ENCODE assay signal across 18 cellular contexts in the genomic region with DNA sequence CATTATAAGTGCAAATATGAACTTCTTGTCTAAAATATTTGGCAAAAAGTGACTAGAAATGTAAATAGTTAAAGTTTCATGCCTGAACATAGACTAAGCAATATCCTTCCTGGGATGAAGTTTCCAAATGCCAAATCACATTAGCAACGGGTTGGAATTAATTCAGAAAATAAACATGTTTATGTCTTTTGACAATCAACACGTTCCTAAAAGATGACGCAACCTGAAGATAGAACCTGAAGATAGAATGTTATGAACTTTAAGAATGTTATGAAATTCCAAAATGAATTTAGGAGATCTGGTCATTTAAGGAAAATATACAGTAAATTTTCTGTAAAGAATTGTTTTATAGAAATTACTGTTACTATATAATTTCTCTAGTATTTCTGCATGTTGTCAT. TPM values are rescaled to one million over a fixed set of nuclear protein-coding genes. Genes with fewer than 3 reads are reported as not detected.
DNase-seq lines count a peak whose midpoint lies in the region; ATAC-seq, FAIRE-seq and TF ChIP-seq lines count a peak whose summit lies in the region.
"Had no signal": no experiment of that assay in that cellular context is flagged by ENCODE, and none has a peak within 500 bp of the region (broad histone marks: within the 10 kb centered on the region; RNA-seq: fewer than 3 reads in every experiment).

No MANE protein-coding gene starts in this region.

- no peaks in the 10 kb centered on the region for H3K9me1 ChIP-seq in K562 (ENCODE audit: control insufficient read depth, insufficient read depth, low read length)

- H3K27ac ChIP-seq in HepG2 (ENCODE audit: extremely low read length, insufficient read depth, low read length) = no peak overlapping the region
- H3K27ac ChIP-seq in right lobe of liver = no peak overlapping the region
- no peak overlapping the region for H3K27ac ChIP-seq in K562 (ENCODE audit: extremely low read depth, low read depth, low read length)
- no peak overlapping the region for H3K27ac ChIP-seq in fibroblast of lung (ENCODE audit: insufficient read depth, low read length)
- peak overlapping the region; percentile 52 for H3K27ac ChIP-seq in suprapubic skin
- H3K27ac ChIP-seq: C4-2B had no signal

- POLR2A ChIA-PET in HepG2 (lab: Yijun Ruan, JAX) = no interaction called here
- POLR2A ChIA-PET in K562 (lab: Yijun Ruan, JAX) = interaction anchor here (1.1 kb wide), 1 partner anchor 13 kb away, joined by 4 read pairs; no protein-coding TSS in a partner anchor

- TF ChIP-seq CTCF in HepG2 (CRISPR knock-in tag; IDR thresholded peaks at IDR 0.05) = no peak
- TF ChIP-seq CTCF in right lobe of liver (IDR thresholded peaks at IDR 0.05) = no peak
- TF ChIP-seq CTCF in K562 (IDR thresholded peaks at IDR 0.05 in 2 of 3, conservative IDR thresholded peaks at IDR 0.05 in 1 of 3; ENCODE audit: insufficient read depth in 2 of 3, low read depth in 1 of 3, low read length in 3 of 3) = no peak
- TF ChIP-seq CTCF in fibroblast of lung (conservative IDR thresholded peaks at IDR 0.05 in 1 of 2, IDR thresholded peaks at IDR 0.05 in 1 of 2; ENCODE audit: low read depth in 1 of 2, low read length in 2 of 2) = no peak
- TF ChIP-seq CTCF in suprapubic skin (IDR thresholded peaks at IDR 0.05) = no peak
- TF ChIP-seq CTCF in GM13976 (IDR thresholded peaks at IDR 0.05; ENCODE audit: borderline replicate concordance, control extremely low read depth, extremely low read depth, insufficient read depth, missing control alignments) = no peak

- BruUV-seq in HepG2 (replicated peaks; lab: Mats Ljungman, UMichigan) = no TSS peak
- no TSS peak for BruUV-seq in K562 (replicated peaks; lab: Mats Ljungman, UMichigan)

- TF ChIP-seq EP300 in HepG2 (IDR thresholded peaks at IDR 0.05; ENCODE audit: low read depth in 2 of 2, low read length in 2 of 2) = no peak
- TF ChIP-seq EP300 in HepG2 (CRISPR knock-in tag; IDR thresholded peaks at IDR 0.05; ENCODE audit: borderline replicate concordance) = no peak
- TF ChIP-seq EP300 in K562 (IDR thresholded peaks at IDR 0.05; ENCODE audit: low read length) = no peak
- TF ChIP-seq EP300 in suprapubic skin (IDR thresholded peaks at IDR 0.05) = no peak

- no peak for TF ChIP-seq RAD21 in HepG2 (CRISPR knock-in tag; IDR thresholded peaks at IDR 0.05)
- TF ChIP-seq RAD21 in K562 (CRISPR knock-in tag; conservative IDR thresholded peaks at IDR 0.05 in 1 of 2, IDR thresholded peaks at IDR 0.05 in 1 of 2) = no peak

- H2AFZ ChIP-seq in HepG2 (ENCODE audit: low read length) (no peak overlapping the region), K562 (ENCODE audit: low read depth, low read length) (no peak overlapping the region), fibroblast of lung (ENCODE audit: low read length) (no peak overlapping the region)

- WGBS in HepG2 (ENCODE audit: low lambda C conversion rate) = 25% methylated on average over 3 of the region's 3 CpGs
- WGBS in right lobe of liver (ENCODE audit: insufficient coverage, low coverage, low lambda C conversion rate, missing lambda C conversion rate) = 52% methylated on average over 3 of the region's 3 CpGs
- WGBS in K562 (ENCODE audit: insufficient coverage, low coverage, missing lambda C conversion rate) = 41% methylated on average over 3 of the region's 3 CpGs
- WGBS in suprapubic skin = 48% methylated on average over 3 of the region's 3 CpGs

- H3K27me3 ChIP-seq in HepG2 (ENCODE audit: control insufficient read depth in 1 of 2, insufficient read depth in 2 of 2, low read length in 2 of 2) = no peaks in the 10 kb centered on the region; a peak in 1 of 5 replicates
- no peaks in the 10 kb centered on the region for H3K27me3 ChIP-seq in right lobe of liver
- no peaks in the 10 kb centered on the region for H3K27me3 ChIP-seq in K562 (ENCODE audit: control insufficient read depth in 2 of 2, insufficient read depth in 2 of 2, low read length in 2 of 2)
- no peaks in the 10 kb centered on the region for H3K27me3 ChIP-seq in fibroblast of lung (ENCODE audit: control insufficient read depth, insufficient read depth, low read length)
- no peaks in the 10 kb centered on the region for H3K27me3 ChIP-seq in suprapubic skin

- intact Hi-C loops in HepG2 (cut with micrococcal nuclease; ENCODE audit: unreplicated experiment) (no loop called here), right lobe of liver (cut with DNase I) (no loop called here), K562 (cut with micrococcal nuclease) (no loop called here), left colon (cut with DNase I, micrococcal nuclease) (no loop called here)

- H3K36me3 ChIP-seq in HepG2 (replicated peaks in 1 of 2; ENCODE audit: control insufficient read depth in 1 of 2, insufficient read depth in 2 of 2, low read length in 2 of 2) (no peaks in the 10 kb centered on the region), right lobe of liver (no peaks in the 10 kb centered on the region), K562 (ENCODE audit: control insufficient read depth, insufficient read depth, low read length) (no peaks in the 10 kb centered on the region), fibroblast of lung (ENCODE audit: control insufficient read depth, insufficient read depth, low read length) (no peaks in the 10 kb centered on the region), suprapubic skin (no peaks in the 10 kb centered on the region)

- H3K79me2 ChIP-seq in HepG2 (ENCODE audit: insufficient read depth, low read length) = no peaks in the 10 kb centered on the region
- H3K79me2 ChIP-seq in K562 (ENCODE audit: control insufficient read depth, insufficient read depth, low read length) = no peaks in the 10 kb centered on the region
- H3K79me2 ChIP-seq in fibroblast of lung (ENCODE audit: control insufficient read depth, insufficient read depth, low read length) = no peaks in the 10 kb centered on the region

- no peak for FAIRE-seq in HepG2 (lab: Jason Lieb, UNC)
- FAIRE-seq in K562 (lab: Jason Lieb, UNC) = no peak
- FAIRE-seq: D721Med, G401.6, HTR-8/SVneo had no signal

- H3K4me1 ChIP-seq in HepG2 (ENCODE audit: insufficient read depth, low read length) = no peaks in the 10 kb centered on the region
- no peaks in the 10 kb centered on the region for H3K4me1 ChIP-seq in right lobe of liver
- H3K4me1 ChIP-seq in K562 (replicated peaks in 1 of 2; ENCODE audit: control insufficient read depth in 2 of 2, insufficient read depth in 2 of 2, low read length in 2 of 2) = no peaks in the 10 kb centered on the region
- peaks cover 2% of the 10 kb centered on the region for H3K4me1 ChIP-seq in fibroblast of lung (ENCODE audit: control insufficient read depth, extremely low read depth, insufficient read depth, low read length)
- H3K4me1 ChIP-seq in suprapubic skin = peaks cover 6% of the 10 kb centered on the region
- H3K4me1 ChIP-seq: Caco-2 had no signal

- H3K4me3 ChIP-seq in HepG2 (replicated peaks in 1 of 3; ENCODE audit: insufficient read depth in 1 of 3, low read depth in 2 of 3, low read length in 3 of 3) (no peak overlapping the region), right lobe of liver (no peak overlapping the region), K562 (no peak overlapping the region), fibroblast of lung (replicated peaks in 1 of 4; ENCODE audit: control extremely low read depth in 1 of 4, insufficient read depth in 1 of 4, low read depth in 3 of 4, low read length in 4 of 4) (no peak overlapping the region), suprapubic skin (no peak overlapping the region)

- no peak for DNase-seq in HepG2 (ENCODE audit: low spot score)
- no peak for DNase-seq in right lobe of liver
- no peak for DNase-seq in K562 (ENCODE audit: extremely low read depth in 1 of 4, low spot score in 3 of 4)
- no peak for DNase-seq in fibroblast of lung (ENCODE audit: low read depth in 2 of 2)
- DNase-seq in suprapubic skin (ENCODE audit: low spot score in 2 of 2) = no peak
- DNase-seq in GM13976 (ENCODE audit: low spot score) = no peak
- no peak for DNase-seq in left colon
- DNase-seq: AML-193; Caco-2; CD4-positive, alpha-beta T cell; GOT3; H9 had no signal

- CTCF ChIA-PET in HepG2 (lab: Yijun Ruan, JAX; ENCODE audit: low intra/inter-chr PET ratio, low total read pairs) (no interaction called here), K562 (lab: Yijun Ruan, JAX; ENCODE audit: low intra/inter-chr PET ratio) (no interaction called here)

- no peak for ATAC-seq in HepG2
- ATAC-seq in right lobe of liver = no peak
- no peak for ATAC-seq in K562
- no peak for ATAC-seq in GM18502 (IDR thresholded peaks at IDR 0.05; ENCODE audit: poor library complexity, unreplicated experiment)
- no peak for ATAC-seq in left colon

- in situ Hi-C loops in HepG2 (cut with HindIII; ENCODE audit: extremely low pct_ligation_motif_present, low pct_unique_long_range_greater_than_20kb) (loop anchor here (25.0 kb wide), 1 partner anchor 384 kb away; a partner anchor contains a TSS), K562 (cut with MboI) (no loop called here), GM13976 (cut with MboI; ENCODE audit: low sequenced_read_pairs, unreplicated experiment) (no loop called here)

- H4K20me1 ChIP-seq in HepG2 (ENCODE audit: insufficient read depth, low read length) (no peaks in the 10 kb centered on the region), K562 (replicated peaks; ENCODE audit: control insufficient read depth, insufficient read depth, low read length) (no peaks in the 10 kb centered on the region), fibroblast of lung (ENCODE audit: control insufficient read depth, extremely low read depth, insufficient read depth, low read length) (no peaks in the 10 kb centered on the region)

- no peak overlapping the region for H3K4me2 ChIP-seq in HepG2 (ENCODE audit: low read depth, low read length)
- no peak overlapping the region for H3K4me2 ChIP-seq in K562 (ENCODE audit: insufficient read depth, low read length)
- H3K4me2 ChIP-seq in fibroblast of lung (ENCODE audit: extremely low read depth, insufficient read depth, low read length) = peak overlapping the region; percentile 17

- H3K9me3 ChIP-seq in HepG2 (ENCODE audit: low read length) (no peaks in the 10 kb centered on the region), right lobe of liver (no peaks in the 10 kb centered on the region), K562 (replicated peaks; ENCODE audit: control insufficient read depth, insufficient read depth, low read depth, low read length) (no peaks in the 10 kb centered on the region), fibroblast of lung (ENCODE audit: control insufficient read depth, insufficient read depth, low read depth, low read length) (no peaks in the 10 kb centered on the region), suprapubic skin (no peaks in the 10 kb centered on the region)
- H3K9me3 ChIP-seq: Caco-2 had no signal

- H3K9ac ChIP-seq in HepG2 (ENCODE audit: insufficient read depth, low read depth, low read length) = no peak overlapping the region
- H3K9ac ChIP-seq in K562 (ENCODE audit: insufficient read depth in 1 of 2, low read depth in 2 of 2, low read length in 2 of 2) = no peak overlapping the region
- H3K9ac ChIP-seq in fibroblast of lung (ENCODE audit: insufficient read depth, low read length) = no peak overlapping the region

- no peak for TF ChIP-seq POLR2A in HepG2 (IDR thresholded peaks at IDR 0.05; ENCODE audit: insufficient read depth in 1 of 2, low read depth in 2 of 2, low read length in 2 of 2)
- no peak for TF ChIP-seq POLR2A in right lobe of liver (IDR thresholded peaks at IDR 0.05)
- TF ChIP-seq POLR2A in K562 (conservative IDR thresholded peaks at IDR 0.05) = no peak
- TF ChIP-seq POLR2A in suprapubic skin (IDR thresholded peaks at IDR 0.05) = no peak

RNA-seq across cellular contexts. Expression of a gene that starts 9.2 kb away (rescaled TPM):
- total RNA-seq in HepG2 (2016; rRNA removed; fragmentation: Illumina TruSeq; extraction: Trizol) = not detected in 2 replicates
- total RNA-seq in HepG2 (2016; cell fraction: cytosol; rRNA removed; fragmentation: Illumina TruSeq; extraction: Trizol; ENCODE audit: low read depth) = not detected in 2 replicates
- total RNA-seq in HepG2 (2016; cell fraction: insoluble cytoplasmic fraction; rRNA removed; fragmentation: Illumina TruSeq; extraction: Trizol) = not detected in 2 replicates
- total RNA-seq in HepG2 (2016; cell fraction: membrane; rRNA removed; fragmentation: Illumina TruSeq; extraction: Trizol) = not detected in 2 replicates
- not detected in 2 replicates for total RNA-seq in HepG2 (2016; cell fraction: nucleus; rRNA removed; fragmentation: Illumina TruSeq; extraction: Trizol)
- polyA plus RNA-seq in HepG2 (2011; rRNA removed) = 0.05 TPM in 1 of 2 replicates, not detected in the other
- polyA plus RNA-seq in HepG2 (2011; cell fraction: cytosol; rRNA removed) = 0.11 and 0.12 TPM in 2 replicates
- not detected in 2 replicates for polyA plus RNA-seq in HepG2 (2011; cell fraction: nucleus; rRNA removed)
- 0.05 TPM in 1 of 2 replicates, not detected in the other for polyA plus RNA-seq in HepG2 (2012)
- polyA plus RNA-seq in HepG2 (2016; cell fraction: cytosol; fragmentation: Illumina TruSeq; extraction: Trizol; ENCODE audit: low read depth) = not detected in 2 replicates
- not detected in 2 replicates for polyA plus RNA-seq in HepG2 (2016; cell fraction: insoluble cytoplasmic fraction; fragmentation: Illumina TruSeq; extraction: Trizol; ENCODE audit: low read depth)
- not detected in 2 replicates for polyA plus RNA-seq in HepG2 (2016; cell fraction: membrane; fragmentation: Illumina TruSeq; extraction: Trizol; ENCODE audit: low read depth)
- polyA plus RNA-seq in HepG2 (2016; cell fraction: nucleus; fragmentation: Illumina TruSeq; extraction: Trizol; ENCODE audit: insufficient read depth, low read depth) = not detected in 2 replicates
- polyA minus RNA-seq in HepG2 (2011; rRNA and poly(A)+ RNA removed; ENCODE audit: low replicate concordance) = not detected in 2 replicates
- not detected in 2 replicates for polyA minus RNA-seq in HepG2 (2011; cell fraction: cytosol; rRNA and poly(A)+ RNA removed)
- polyA minus RNA-seq in HepG2 (2011; cell fraction: nucleus; rRNA and poly(A)+ RNA removed) = not detected in 2 replicates
- total RNA-seq in right lobe of liver = not detected
- not detected in 2 replicates for total RNA-seq in K562 (2011; cell fraction: chromatin; rRNA removed; ENCODE audit: low replicate concordance)
- total RNA-seq in K562 (2011; cell fraction: nucleolus; rRNA removed) = not detected in 2 replicates
- total RNA-seq in K562 (2011; cell fraction: nucleoplasm; rRNA removed) = 0.29 TPM in 1 of 2 replicates, not detected in the other
- not detected in 2 replicates for total RNA-seq in K562 (2014; rRNA removed)
- 0.07 and 0.10 TPM in 2 replicates for total RNA-seq in K562 (2014; rRNA removed; fragmentation: Illumina TruSeq; extraction: Trizol)
- total RNA-seq in K562 (2015; rRNA removed; fragmentation: Illumina TruSeq; extraction: Trizol) = not detected in 2 replicates
- not detected in 2 replicates for total RNA-seq in K562 (2021)
- polyA plus RNA-seq in K562 (2011; rRNA removed) = not detected in 2 replicates
- polyA plus RNA-seq in K562 (2011; cell fraction: cytosol; rRNA removed) = 0.03 TPM in 1 of 2 replicates, not detected in the other
- polyA plus RNA-seq in K562 (2011; cell fraction: nucleus; rRNA removed) = not detected in 2 replicates
- 0.09 and 0.18 TPM in 2 replicates for polyA plus RNA-seq in K562 (2012)
- 0.06 TPM in 1 of 2 replicates, not detected in the other for polyA plus RNA-seq in K562 (2014; fragmentation: Illumina TruSeq; extraction: Trizol)
- polyA plus RNA-seq in K562 (2014; fragmentation: Nextera tagmentation; extraction: Ambion mirVana) = under 1 TPM; 0.06 to 0.13 TPM
- 0.12 TPM in 1 of 2 replicates, not detected in the other for polyA plus RNA-seq in K562 (2014; rRNA removed)
- polyA minus RNA-seq in K562 (2011; rRNA and poly(A)+ RNA removed) = 0.21 TPM in 1 of 2 replicates, not detected in the other
- polyA minus RNA-seq in K562 (2011; cell fraction: cytosol; rRNA and poly(A)+ RNA removed) = not detected in 2 replicates
- polyA minus RNA-seq in K562 (2011; cell fraction: nucleus; rRNA and poly(A)+ RNA removed) = not detected in 2 replicates
- total RNA-seq in fibroblast of lung = under 0.01 and 0.17 TPM in 2 replicates
- polyA plus RNA-seq in fibroblast of lung = 0.33 and 0.57 TPM in 2 replicates
- polyA plus RNA-seq in fibroblast of lung (2012) = 0.31 and 0.36 TPM in 2 replicates
- not detected in 2 replicates for polyA minus RNA-seq in fibroblast of lung (ENCODE audit: low replicate concordance)
- total RNA-seq in suprapubic skin = 100 to 1,000 TPM; 212 to 642 (median 282) TPM
- under 1 TPM in 1 of 2 donors, not detected in 1; 0.42 TPM for total RNA-seq in left colon
- total RNA-seq: A172, H9 had no signal

Comparison
In these comparisons a context has a peak if more than half of its experiments do, and no peak if none do; other contexts are left out.
1. RNA of a gene that starts 9.2 kb away (total RNA-seq): 212 to 642 TPM in suprapubic skin; 0.42 TPM in left colon, under 0.01 to 0.17 TPM in fibroblast of lung, 0.07 to 0.29 TPM in K562, not detected in HepG2 and not detected in right lobe of liver; every median in the first group is over 100 times any median in the second.